10 cellular contexts compared by ENCODE assay signal in the genomic region with DNA sequence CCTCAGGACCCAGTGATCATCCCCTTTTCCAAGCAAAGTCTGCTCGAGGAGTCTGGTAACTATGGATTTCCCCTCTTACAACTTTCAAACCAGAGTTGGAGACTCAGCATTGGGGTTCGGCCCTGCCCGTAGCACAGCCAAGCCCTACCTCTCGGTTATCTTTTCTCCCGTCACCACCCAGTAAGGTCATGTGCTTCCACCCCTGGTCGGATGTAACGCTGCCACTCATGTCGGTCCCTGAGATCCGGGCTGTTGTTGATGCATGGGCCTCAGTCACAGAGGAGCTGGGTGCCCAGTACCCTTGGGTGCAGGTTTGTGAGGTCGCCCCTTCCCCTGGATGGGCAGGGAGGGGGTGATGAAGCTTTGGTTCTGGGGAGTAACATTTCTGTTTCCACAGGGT. TPM values are rescaled to one million over a fixed set of nuclear protein-coding genes. Genes with fewer than 3 reads are reported as not detected.
DNase-seq lines count a peak whose midpoint lies in the region; ATAC-seq, FAIRE-seq and TF ChIP-seq lines count a peak whose summit lies in the region.
"Had no signal": no experiment of that assay in that cellular context is flagged by ENCODE, and none has a peak within 500 bp of the region (broad histone marks: within the 10 kb centered on the region; RNA-seq: fewer than 3 reads in every experiment).

No MANE protein-coding gene starts in this region.

- peaks cover 49% of the 10 kb centered on the region for H3K36me3 Mint-ChIP-seq in CD4-positive, alpha-beta T cell (ENCODE audit: low read depth)
- H3K36me3 Mint-ChIP-seq in endodermal cell (ENCODE audit: low read depth): peaks cover 20% of the 10 kb centered on the region

- peak overlapping the region; percentile 68 for H3K27ac ChIP-seq in CD4-positive, alpha-beta T cell (ENCODE audit: low read depth, low read length)
- no peak overlapping the region for H3K27ac ChIP-seq in OCI-LY7 (ENCODE audit: low read depth, low read length, poor library complexity, severe bottlenecking)
- H3K27ac ChIP-seq in endodermal cell (ENCODE audit: low read depth, low read length): no peak overlapping the region

- CTCF ChIA-PET in CD4-positive, alpha-beta T cell (lab: Charles Lee): interaction anchor here (1.5 to 5.9 kb wide), 5 partner anchors 10 to 54 kb away, joined by 4 to 57 read pairs (median 29); a partner anchor contains a TSS
- CTCF ChIA-PET in OCI-LY7 (lab: Charles Lee; ENCODE audit: unreplicated experiment): interaction anchor here (1.7 to 3.5 kb wide), 2 partner anchors 11 to 14 kb away, joined by 6 to 35 read pairs; a partner anchor contains a TSS

- H3K9me3 Mint-ChIP-seq in CD4-positive, alpha-beta T cell: no peaks in the 10 kb centered on the region
- H3K9me3 Mint-ChIP-seq in endodermal cell: no peaks in the 10 kb centered on the region

- H3K4me3 Mint-ChIP-seq in CD4-positive, alpha-beta T cell: peak overlapping the region; percentile 97
- peak overlapping the region; percentile 83 for H3K4me3 Mint-ChIP-seq in endodermal cell

- H3K9me2 ChIP-seq in OCI-LY7 (ENCODE audit: insufficient read depth, low read length): no peaks in the 10 kb centered on the region

- no peak for DNase-seq in CD4-positive, alpha-beta T cell
- no peak for DNase-seq in OCI-LY7 (ENCODE audit: low spot score)
- DNase-seq in endodermal cell: no peak
- DNase-seq in GOT3 (lab: John Stamatoyannopoulos, UW): no peak
- DNase-seq in GM19239 (ENCODE audit: insufficient read length, low spot score): no peak

- no TSS peak for BruUV-seq in OCI-LY7 (replicated peaks; lab: Mats Ljungman, UMichigan)

- H3K9ac ChIP-seq in endodermal cell (ENCODE audit: extremely low read depth, low read length, poor library complexity, severe bottlenecking): no peak overlapping the region

- H3K9me3 ChIP-seq in CD4-positive, alpha-beta T cell (ENCODE audit: control insufficient read depth, low read length): no peaks in the 10 kb centered on the region
- H3K9me3 ChIP-seq in OCI-LY7 (ENCODE audit: low read length): no peaks in the 10 kb centered on the region
- H3K9me3 ChIP-seq in endodermal cell (ENCODE audit: control insufficient read depth, low read length): no peaks in the 10 kb centered on the region
- H3K9me3 ChIP-seq in neuron (ENCODE audit: low read length): no peaks in the 10 kb centered on the region

- H3K79me2 ChIP-seq in OCI-LY7 (ENCODE audit: insufficient read depth, low read depth, low read length): peaks cover 11% of the 10 kb centered on the region; the same call in 1 of the 2 replicates

- H3K4me2 ChIP-seq in OCI-LY7 (ENCODE audit: low read length): peak overlapping the region; percentile 84

- no peak for TF ChIP-seq CTCF in CD4-positive, alpha-beta T cell (IDR thresholded peaks at IDR 0.05)
- TF ChIP-seq CTCF in OCI-LY7 (conservative IDR thresholded peaks at IDR 0.05; ENCODE audit: low read length) (no peak), endodermal cell (conservative IDR thresholded peaks at IDR 0.05) (no peak)

- intact Hi-C loops in CD4-positive, alpha-beta T cell (cut with DNase I, micrococcal nuclease): loop anchor here (1.0 to 5.0 kb wide), 2 partner anchors 17 to 35 kb away; a partner anchor contains a TSS
- intact Hi-C loops in OCI-LY7 (cut with micrococcal nuclease; ENCODE audit: unreplicated experiment): no loop called here

- 87 to 88% methylated on average over 9 to 10 of the region's 10 CpGs for WGBS in endodermal cell (ENCODE audit: insufficient coverage in 1 of 2, insufficient read length in 1 of 2), 2 experiments

- no peak overlapping the region for H2AFZ ChIP-seq in OCI-LY7 (ENCODE audit: low read length)
- H2AFZ ChIP-seq in neuron (ENCODE audit: low read depth, low read length): no peak overlapping the region

- H3K27me3 Mint-ChIP-seq in CD4-positive, alpha-beta T cell: no peaks in the 10 kb centered on the region
- H3K27me3 Mint-ChIP-seq in endodermal cell (ENCODE audit: insufficient read depth): no peaks in the 10 kb centered on the region

- H4K20me1 ChIP-seq in OCI-LY7 (ENCODE audit: insufficient read depth, low read length): no peaks in the 10 kb centered on the region

- H3K36me3 ChIP-seq in OCI-LY7 (ENCODE audit: insufficient read depth, low read length) (peaks cover 23% of the 10 kb centered on the region), endodermal cell (ENCODE audit: control insufficient read depth, insufficient read depth, low read length) (peaks cover 28% of the 10 kb centered on the region), neuron (ENCODE audit: insufficient read depth, low read length) (peaks cover 13% of the 10 kb centered on the region)

- H3K4me1 ChIP-seq in OCI-LY7 (ENCODE audit: insufficient read depth, low read length, poor library complexity, severe bottlenecking): peaks cover 26% of the 10 kb centered on the region
- H3K4me1 ChIP-seq in endodermal cell (ENCODE audit: control insufficient read depth, insufficient read depth, low read length): peaks cover 20% of the 10 kb centered on the region
- H3K4me1 ChIP-seq in neuron (ENCODE audit: insufficient read depth, low read length): peaks cover 32% of the 10 kb centered on the region

- peak overlapping the region; percentile 88 for H3K27ac Mint-ChIP-seq in CD4-positive, alpha-beta T cell
- H3K27ac Mint-ChIP-seq in endodermal cell: no peak overlapping the region

- no peak for FAIRE-seq in GM19239 (lab: Jason Lieb, UNC)

- ATAC-seq in CD4-positive, alpha-beta T cell (ENCODE audit: poor library complexity): no peak
- ATAC-seq in GM18870 (IDR thresholded peaks at IDR 0.05; ENCODE audit: unreplicated experiment) (no peak), HG03196 (IDR thresholded peaks at IDR 0.05; ENCODE audit: unreplicated experiment) (no peak)

- H3K4me3 ChIP-seq in OCI-LY7 (ENCODE audit: low read depth, low read length, poor library complexity, severe bottlenecking) (peak overlapping the region; percentile 80), endodermal cell (ENCODE audit: low read length) (peak overlapping the region; percentile 87), neuron (ENCODE audit: low read length) (peak overlapping the region; percentile 80)

- no peaks in the 10 kb centered on the region for H3K27me3 ChIP-seq in CD4-positive, alpha-beta T cell (ENCODE audit: control insufficient read depth, insufficient read depth, low read length)
- H3K27me3 ChIP-seq in endodermal cell (ENCODE audit: control insufficient read depth, insufficient read depth, low read length, poor library complexity, severe bottlenecking) (no peaks in the 10 kb centered on the region), neuron (ENCODE audit: insufficient read depth, low read length) (no peaks in the 10 kb centered on the region)

- H3K4me1 Mint-ChIP-seq in CD4-positive, alpha-beta T cell (ENCODE audit: low read depth): peaks cover 41% of the 10 kb centered on the region
- H3K4me1 Mint-ChIP-seq in endodermal cell: peaks cover 40% of the 10 kb centered on the region

- POLR2A ChIA-PET in CD4-positive, alpha-beta T cell (lab: Charles Lee): interaction anchor here (1.4 to 4.4 kb wide), 7 partner anchors 9 to 35 kb away, joined by 5 to 84 read pairs (median 15); a partner anchor contains a TSS
- POLR2A ChIA-PET in OCI-LY7 (lab: Charles Lee): interaction anchor here (0.6 to 5.2 kb wide), 3 partner anchors 11 to 675 kb away, joined by 3 to 66 read pairs (median 3); a partner anchor contains a TSS

RNA-seq across cellular contexts. Expression of a gene that starts 1.2 kb away (rescaled TPM):
- 100 to 1,000 TPM; 115 TPM for total RNA-seq in CD4-positive, alpha-beta T cell
- total RNA-seq in OCI-LY7 (2014; rRNA removed; shearing (Covaris generic)): 78.2 and 90.9 TPM in 2 replicates
- total RNA-seq in OCI-LY7 (2022): 61.2 and 62.5 TPM in 2 replicates
- total RNA-seq in endodermal cell: 10 to 100 TPM; 44.3 to 49.3 TPM
- 59.2 TPM for polyA plus RNA-seq in endodermal cell (2013, experiment 1 of 2)
- polyA plus RNA-seq in endodermal cell (2013, experiment 2 of 2): 44.1 TPM

RNA-seq across cellular contexts. Expression of a gene that starts 4.3 kb away (rescaled TPM):
- total RNA-seq in CD4-positive, alpha-beta T cell: 100 to 1,000 TPM; 117 TPM
- 16.2 and 16.7 TPM in 2 replicates for total RNA-seq in OCI-LY7 (2014; rRNA removed; shearing (Covaris generic))
- total RNA-seq in OCI-LY7 (2022): 20.1 and 29.2 TPM in 2 replicates
- total RNA-seq in endodermal cell: 10 to 100 TPM in 1 of 2 donors, 1 to 10 TPM in 1; 6.9 to 12.7 TPM
- polyA plus RNA-seq in endodermal cell (2013, experiment 1 of 2): 26.2 TPM
- 23.3 TPM for polyA plus RNA-seq in endodermal cell (2013, experiment 2 of 2)

RNA-seq across cellular contexts. Expression of a gene that starts 10.1 kb away (rescaled TPM):
- 10 to 100 TPM; 11.7 to 12.1 TPM for total RNA-seq in CD4-positive, alpha-beta T cell
- total RNA-seq in OCI-LY7 (2014; rRNA removed; shearing (Covaris generic)): 97.2 and 103 TPM in 2 replicates
- total RNA-seq in OCI-LY7 (2022) (110 TPM in 2 replicates), endodermal cell (10 to 100 TPM; 49.1 to 49.4 TPM)
- polyA plus RNA-seq in endodermal cell (2013, experiment 1 of 2): 84.6 TPM
- polyA plus RNA-seq in endodermal cell (2013, experiment 2 of 2): 74.7 TPM

RNA-seq across cellular contexts. Expression of a gene that starts 14.8 kb away (rescaled TPM):
- total RNA-seq in CD4-positive, alpha-beta T cell: not detected
- 0.72 TPM in 1 of 2 replicates, not detected in the other for total RNA-seq in OCI-LY7 (2014; rRNA removed; shearing (Covaris generic))
- 0.42 and 0.68 TPM in 2 replicates for total RNA-seq in OCI-LY7 (2022)
- total RNA-seq in endodermal cell: not detected
- polyA plus RNA-seq in endodermal cell (2013, experiment 1 of 2): 0.53 TPM
- polyA plus RNA-seq in endodermal cell (2013, experiment 2 of 2): not detected
- total RNA-seq: myocyte, SK-MEL-5 had no signal

RNA-seq across cellular contexts. Expression of a gene that starts 18.8 kb away (rescaled TPM):
- total RNA-seq in CD4-positive, alpha-beta T cell: under 1 TPM; 0.25 to 0.34 TPM
- total RNA-seq in OCI-LY7 (2014; rRNA removed; shearing (Covaris generic)): 1.4 and 1.9 TPM in 2 replicates
- total RNA-seq in OCI-LY7 (2022): 0.38 and 0.44 TPM in 2 replicates
- total RNA-seq in endodermal cell: under 1 TPM; 0.31 to 0.80 TPM
- 0.14 TPM for polyA plus RNA-seq in endodermal cell (2013, experiment 1 of 2)
- 0.83 TPM for polyA plus RNA-seq in endodermal cell (2013, experiment 2 of 2)
- total RNA-seq: myocyte had no signal
